8 cellular contexts compared by ENCODE assay signal in the genomic region with DNA sequence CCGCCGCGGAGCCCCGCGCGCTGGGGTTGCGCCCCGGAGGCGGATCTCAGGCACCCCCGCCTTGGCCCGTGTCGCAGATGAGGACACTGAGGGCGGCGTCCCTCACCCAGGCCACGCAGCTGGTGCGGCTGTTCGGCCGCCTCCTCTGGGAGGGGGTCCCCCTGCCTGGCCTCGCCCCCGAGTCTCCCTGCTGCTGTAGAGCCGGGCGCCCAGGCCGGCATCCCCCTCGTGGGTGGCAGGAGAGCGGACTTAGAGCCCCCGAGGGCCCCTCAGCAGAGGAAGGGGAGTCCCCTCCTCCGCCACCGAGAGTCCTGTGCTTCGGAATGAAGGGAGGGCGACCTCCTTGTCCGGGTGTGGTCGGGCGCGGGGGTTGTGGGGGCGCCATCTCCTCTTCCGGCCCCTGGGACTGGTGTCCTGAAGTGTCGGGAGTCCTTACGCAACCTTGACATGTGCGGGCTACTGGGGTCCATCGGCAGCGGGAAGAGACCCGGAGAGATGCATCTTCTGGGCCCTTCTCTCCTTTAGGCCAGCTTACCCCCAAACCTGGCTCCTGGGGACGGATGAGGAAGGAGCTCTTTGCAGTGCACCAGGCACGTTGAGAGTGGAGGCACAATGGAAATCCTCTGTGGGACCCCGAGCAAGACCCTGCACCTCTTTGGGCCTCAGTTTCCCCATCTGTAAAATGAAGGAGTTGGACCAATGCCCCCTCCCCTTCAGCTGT. TPM values are rescaled to one million over a fixed set of nuclear protein-coding genes. Genes with fewer than 3 reads are reported as not detected.
DNase-seq lines count a peak whose midpoint lies in the region; ATAC-seq, FAIRE-seq and TF ChIP-seq lines count a peak whose summit lies in the region.

No MANE protein-coding gene starts in this region.

- peaks cover 14% of the 10 kb centered on the region; the same call in 1 of the 2 replicates for H3K23me2 ChIP-seq in H1 (ENCODE audit: low read depth, low read length)

- no peak overlapping the region for H3K56ac ChIP-seq in H1 (replicated peaks; ENCODE audit: insufficient read length, low read depth, low read length)

- H2BK15ac ChIP-seq in H1 (ENCODE audit: low read length): no peak overlapping the region

- H2BK5ac ChIP-seq in H1 (ENCODE audit: low read depth, low read length): no peak overlapping the region

- no peak overlapping the region for H3K27ac ChIP-seq in GM23248
- no peak overlapping the region; a peak in 1 of 4 replicates for H3K27ac ChIP-seq in SK-N-SH (ENCODE audit: low read depth in 2 of 2, low read length in 1 of 2)
- no peak overlapping the region for H3K27ac ChIP-seq in H1 (ENCODE audit: low read depth, low read length)

- no peak for FAIRE-seq in H1 (lab: Jason Lieb, UNC)

- H3K36me3 ChIP-seq in BJ (ENCODE audit: control insufficient read depth, insufficient read depth, low read length): no peaks in the 10 kb centered on the region
- no peaks in the 10 kb centered on the region for H3K36me3 ChIP-seq in GM23248 (ENCODE audit: low read depth)
- H3K36me3 ChIP-seq in SK-N-SH (replicated peaks in 1 of 2; ENCODE audit: control insufficient read depth in 1 of 2, insufficient read depth in 2 of 2, low read length in 1 of 2): no peaks in the 10 kb centered on the region
- H3K36me3 ChIP-seq in H1 (ENCODE audit: control insufficient read depth in 2 of 4, insufficient read depth in 4 of 4, low read length in 3 of 4): no peaks in the 10 kb centered on the region

- H3K18ac ChIP-seq in H1 (ENCODE audit: extremely low read depth, low read length): no peak overlapping the region; the same call in 1 of the 2 replicates

- in situ Hi-C loops in GM23248 (cut with MboI): loop anchor here (10.0 to 25.0 kb wide), 3 partner anchors 197 to 570 kb away; no protein-coding TSS in a partner anchor

- no peak overlapping the region for H2BK20ac ChIP-seq in H1 (ENCODE audit: low read length)

- H3K79me1 ChIP-seq in H1 (ENCODE audit: low read depth, low read length): no peaks in the 10 kb centered on the region

- peak overlapping the region; percentile 83 to 99 (median 96) for H3K4me3 Mint-ChIP-seq in naive thymus-derived CD8-positive, alpha-beta T cell

- POLR2A ChIA-PET in BJ (lab: Charles Lee): no interaction called here
- POLR2A ChIA-PET in SK-N-SH (lab: Yijun Ruan, JAX): interaction anchor here (1.1 kb wide), 1 partner anchor 216 kb away, joined by 4 read pairs; no protein-coding TSS in a partner anchor
- POLR2A ChIA-PET in H1 (lab: Charles Lee; ENCODE audit: partially characterized antibody): interaction anchor here (0.8 to 3.1 kb wide), 8 partner anchors 9 to 292 kb away, joined by 3 to 11 read pairs (median 4); a partner anchor contains a TSS
- POLR2A ChIA-PET in naive thymus-derived CD8-positive, alpha-beta T cell (lab: Charles Lee): interaction anchor here (0.6 to 2.6 kb wide), 3 partner anchors 11 to 1682 kb away, joined by 3 to 15 read pairs (median 3); a partner anchor contains a TSS

- no peak overlapping the region for H2BK120ac ChIP-seq in H1 (replicated peaks; ENCODE audit: low read depth, low read length)

- peak overlapping the region; percentile 42 for H3K4me3 ChIP-seq in BJ (ENCODE audit: low read depth, low read length)
- peak overlapping the region; percentile 69 for H3K4me3 ChIP-seq in GM23248
- H3K4me3 ChIP-seq in SK-N-SH (ENCODE audit: low read depth in 2 of 2, low read length in 1 of 2): peak overlapping the region; percentile 54 to 58
- H3K4me3 ChIP-seq in H1 (ENCODE audit: extremely low read depth in 1 of 4, insufficient read depth in 2 of 4, low read depth in 3 of 4, low read length in 4 of 4): peak overlapping the region; percentile 55 to 68 (median 61)

- H3K27ac Mint-ChIP-seq in naive thymus-derived CD8-positive, alpha-beta T cell: peak overlapping the region in 4 of 10 donors; percentile 34 to 74 (median 63)

- no peak overlapping the region for H3K9ac ChIP-seq in GM23248
- H3K9ac ChIP-seq in SK-N-SH: no peak overlapping the region
- H3K9ac ChIP-seq in H1 (replicated peaks in 1 of 4; ENCODE audit: extremely low read depth in 1 of 4, low read depth in 3 of 4, low read length in 3 of 4): no peak overlapping the region; a peak in 1 of 7 replicates

- H3K79me2 ChIP-seq in GM23248 (ENCODE audit: insufficient read depth) (no peaks in the 10 kb centered on the region), SK-N-SH (ENCODE audit: insufficient read depth) (no peaks in the 10 kb centered on the region), H1 (ENCODE audit: control insufficient read depth in 1 of 2, insufficient read depth in 2 of 2, low read length in 2 of 2) (no peaks in the 10 kb centered on the region)

- H3K9me3 Mint-ChIP-seq in naive thymus-derived CD8-positive, alpha-beta T cell: no peaks in the 10 kb centered on the region

- H4K20me1 ChIP-seq in GM23248 (ENCODE audit: insufficient read depth): no peaks in the 10 kb centered on the region
- no peaks in the 10 kb centered on the region for H4K20me1 ChIP-seq in SK-N-SH (ENCODE audit: insufficient read depth)
- H4K20me1 ChIP-seq in H1 (replicated peaks in 1 of 2; ENCODE audit: control insufficient read depth in 1 of 2, insufficient read depth in 2 of 2, low read length in 2 of 2): peaks cover 0 to 3% of the 10 kb centered on the region in 2 experiments

- H3K23ac ChIP-seq in H1 (ENCODE audit: insufficient read length): no peak overlapping the region

- TF ChIP-seq RAD21 in SK-N-SH (IDR thresholded peaks at IDR 0.05; ENCODE audit: low read length) (no peak), H1 (IDR thresholded peaks at IDR 0.05 in 1 of 2, conservative IDR thresholded peaks at IDR 0.05 in 1 of 2; ENCODE audit: low read depth in 2 of 2, low read length in 2 of 2) (no peak)

- H3K4me1 Mint-ChIP-seq in naive thymus-derived CD8-positive, alpha-beta T cell: peaks cover 3 to 7% (median 6%) of the 10 kb centered on the region in 4 donors

- no peaks in the 10 kb centered on the region for H3K36me3 Mint-ChIP-seq in naive thymus-derived CD8-positive, alpha-beta T cell

- H4K8ac ChIP-seq in H1 (ENCODE audit: extremely low read depth, insufficient read depth, low read length): peak overlapping the region; percentile 54

- no peak for TF ChIP-seq POLR2A in H1 (IDR thresholded peaks at IDR 0.05; ENCODE audit: control extremely low read depth in 1 of 2, low read depth in 2 of 2, low read length in 2 of 2)

- no peak overlapping the region; the same call in 1 of the 2 replicates for H2BK12ac ChIP-seq in H1 (ENCODE audit: low read depth, low read length)

- H3K9me2 ChIP-seq in GM23248 (ENCODE audit: insufficient read depth) (no peaks in the 10 kb centered on the region), SK-N-SH (no peaks in the 10 kb centered on the region)

- H3K4me2 ChIP-seq in GM23248 (ENCODE audit: unreplicated experiment) (peak overlapping the region; percentile 89), SK-N-SH (peak overlapping the region; percentile 92), H1 (ENCODE audit: insufficient read depth in 1 of 2, low read depth in 2 of 2, low read length in 2 of 2) (peak overlapping the region; percentile 58 to 84)

- ATAC-seq in naive thymus-derived CD8-positive, alpha-beta T cell: peak; percentile 46
- ATAC-seq in GM21786 (IDR thresholded peaks at IDR 0.05; ENCODE audit: unreplicated experiment) (no peak), HG03175 (IDR thresholded peaks at IDR 0.05; ENCODE audit: unreplicated experiment) (no peak)

- TF ChIP-seq CTCF in BJ (IDR thresholded peaks at IDR 0.05; ENCODE audit: insufficient read depth, low read depth, low read length) (no peak), SK-N-SH (IDR thresholded peaks at IDR 0.05) (no peak), H1 (IDR thresholded peaks at IDR 0.05; ENCODE audit: control extremely low read depth in 1 of 3, insufficient read depth in 1 of 3, low read depth in 1 of 3, low read length in 3 of 3) (no peak)

- H3K27me3 Mint-ChIP-seq in naive thymus-derived CD8-positive, alpha-beta T cell: peaks cover 2 to 27% (median 9%) of the 10 kb centered on the region in 5 donors

- H2AK5ac ChIP-seq in H1 (ENCODE audit: low read depth, low read length): no peak overlapping the region

- no peaks in the 10 kb centered on the region for H3K4me1 ChIP-seq in GM23248 (ENCODE audit: insufficient read depth)
- peaks cover 0 to 11% of the 10 kb centered on the region in 2 experiments; a peak in 1 of 4 replicates for H3K4me1 ChIP-seq in SK-N-SH (ENCODE audit: control insufficient read depth in 1 of 2, insufficient read depth in 2 of 2, low read depth in 1 of 2, low read length in 1 of 2)
- H3K4me1 ChIP-seq in H1 (replicated peaks in 1 of 4; ENCODE audit: control insufficient read depth in 3 of 4, insufficient read depth in 4 of 4, low read length in 3 of 4): peaks cover 0 to 4% (median under 1%) of the 10 kb centered on the region in 4 experiments; a peak in 2 of 7 replicates

- H4K5ac ChIP-seq in H1 (ENCODE audit: insufficient read length, low read depth, low read length): no peak overlapping the region

- peak overlapping the region; percentile 83 for H2AFZ ChIP-seq in GM23248
- H2AFZ ChIP-seq in SK-N-SH (ENCODE audit: low read depth): peak overlapping the region; percentile 81; the same call in 1 of the 2 replicates
- no peak overlapping the region; the same call in 1 of the 2 replicates for H2AFZ ChIP-seq in H1 (ENCODE audit: low read length)

- 4 to 5% methylated on average over 24 to 39 of the region's 45 CpGs for WGBS in GM23248 (ENCODE audit: low coverage in 1 of 2, low lambda C conversion rate in 2 of 2, missing lambda C conversion rate in 2 of 2), 2 experiments
- 20% methylated on average over 1 of the region's 45 CpGs for WGBS in SK-N-SH (ENCODE audit: low lambda C conversion rate)
- WGBS in H1 (ENCODE audit: extremely low coverage in 1 of 2, insufficient coverage in 1 of 2, insufficient read length in 1 of 2, insufficient replicate concordance in 2 of 2, low coverage in 1 of 2, low lambda C conversion rate in 2 of 2, missing lambda C conversion rate in 1 of 2), 2 experiments: 3% methylated on average over 41 of the region's 45 CpGs; no CpG with 5 or more reads in 1 of the 2 experiments

- H3K9me3 ChIP-seq in GM23248 (ENCODE audit: low read depth) (no peaks in the 10 kb centered on the region), SK-N-SH (no peaks in the 10 kb centered on the region), H1 (ENCODE audit: insufficient read depth in 2 of 2, low read depth in 1 of 2, low read length in 1 of 2) (peaks cover 0 to 4% of the 10 kb centered on the region in 2 experiments; a peak in 2 of 4 replicates)

- TF ChIP-seq EP300 in SK-N-SH (IDR thresholded peaks at IDR 0.05; ENCODE audit: borderline replicate concordance in 1 of 2, low read depth in 1 of 2, low read length in 1 of 2) (no peak), H1 (IDR thresholded peaks at IDR 0.05; ENCODE audit: borderline replicate concordance in 1 of 2, low read depth in 2 of 2, low read length in 2 of 2) (no peak)

- H3F3A ChIP-seq in GM23248 (ENCODE audit: insufficient read depth): no peaks in the 10 kb centered on the region
- H3F3A ChIP-seq in SK-N-SH (replicated peaks; ENCODE audit: insufficient read depth): no peaks in the 10 kb centered on the region

- peak overlapping the region; percentile 53 for H3K4ac ChIP-seq in H1 (replicated peaks; ENCODE audit: insufficient read length, low read depth, low read length)

- DNase-seq in BJ (ENCODE audit: low read depth): no peak
- DNase-seq in GM23248: no peak
- no peak for DNase-seq in SK-N-SH
- DNase-seq in H1 (ENCODE audit: low read depth in 1 of 2, low spot score in 2 of 2): peak in 1 of 2 experiments; percentile 77
- peak in 5 of 10 donors; percentile 3 to 31 (median 25) for DNase-seq in naive thymus-derived CD8-positive, alpha-beta T cell
- DNase-seq in effector CD8-positive, alpha-beta T cell (lab: John Stamatoyannopoulos, UW): no peak

- CTCF ChIA-PET in BJ (lab: Yijun Ruan, JAX): interaction anchor here (0.6 to 8.4 kb wide), 22 partner anchors 8 to 574 kb away, joined by 3 to 184 read pairs (median 4); a partner anchor contains a TSS
- CTCF ChIA-PET in SK-N-SH (lab: Yijun Ruan, JAX): interaction anchor here (0.7 to 15.3 kb wide), 38 partner anchors 9 to 418 kb away, joined by 3 to 520 read pairs (median 4); a partner anchor contains a TSS
- CTCF ChIA-PET in H1 (lab: Charles Lee; ENCODE audit: partially characterized antibody): interaction anchor here (0.6 to 8.3 kb wide), 45 partner anchors 9 to 270 kb away, joined by 3 to 89 read pairs (median 4); a partner anchor contains a TSS

- H3K27me3 ChIP-seq in BJ (ENCODE audit: control insufficient read depth, insufficient read depth, low read length): peaks cover 9% of the 10 kb centered on the region
- no peaks in the 10 kb centered on the region for H3K27me3 ChIP-seq in GM23248 (replicated peaks; ENCODE audit: insufficient read depth)
- no peaks in the 10 kb centered on the region for H3K27me3 ChIP-seq in SK-N-SH (ENCODE audit: insufficient read depth)
- peaks cover 15 to 39% (median 30%) of the 10 kb centered on the region in 4 experiments for H3K27me3 ChIP-seq in H1 (replicated peaks in 1 of 4; ENCODE audit: control insufficient read depth in 3 of 4, extremely low read depth in 1 of 4, insufficient read depth in 3 of 4, low read length in 3 of 4)

- H4K91ac ChIP-seq in H1 (replicated peaks; ENCODE audit: insufficient read length, low read length): peak overlapping the region; percentile 74

- H3K14ac ChIP-seq in H1 (ENCODE audit: insufficient read length): no peak overlapping the region

RNA-seq across cellular contexts. Expression of a gene that starts 11.7 kb away (rescaled TPM):
- 19.8 and 20.3 TPM in 2 replicates for polyA plus RNA-seq in BJ (2011; rRNA removed)
- 12.2 and 15.2 TPM in 2 replicates for polyA minus RNA-seq in BJ (2011; rRNA and poly(A)+ RNA removed)
- 18.1 and 21.6 TPM in 2 replicates for total RNA-seq in GM23248 (2014; rRNA removed; shearing (Covaris generic))
- 16.1 and 17.2 TPM in 2 replicates for polyA plus RNA-seq in GM23248 (2016; fragmentation: Nextera tagmentation; extraction: Ambion mirVana)
- 28.7 and 36.8 TPM in 2 replicates for polyA plus RNA-seq in SK-N-SH (2012; rRNA removed)
- polyA plus RNA-seq in SK-N-SH (2012; cell fraction: cytosol; rRNA removed): 30.8 and 32.4 TPM in 2 replicates
- polyA plus RNA-seq in SK-N-SH (2012; cell fraction: nucleus; rRNA removed): 46.6 and 64.0 TPM in 2 replicates
- total RNA-seq in H1 (2021; fragmentation: NEBNext Ultra II Directional; extraction: Animal tissue kit (Norgen Biotek cat#: 25700)): 84.3 and 93.6 TPM in 2 replicates
- polyA plus RNA-seq in H1 (2011; rRNA removed): 39.3 and 47.8 TPM in 2 replicates
- 67.9 TPM for polyA plus RNA-seq in H1 (2011; cell fraction: cytosol; rRNA removed)
- 45.9 TPM for polyA plus RNA-seq in H1 (2011; cell fraction: nucleus; rRNA removed)
- polyA plus RNA-seq in H1 (2012, experiment 1 of 2): 65.5 to 78.6 TPM (median 69.6 TPM) in 4 replicates
- 24.0 TPM for polyA plus RNA-seq in H1 (2012, experiment 2 of 2)
- 34.7 TPM for polyA plus RNA-seq in H1 (2013, experiment 1 of 2)
- 33.1 TPM for polyA plus RNA-seq in H1 (2013, experiment 2 of 2)
- polyA minus RNA-seq in H1 (2011; rRNA and poly(A)+ RNA removed): 96.3 and 109 TPM in 2 replicates
- polyA minus RNA-seq in H1 (2011; cell fraction: cytosol; rRNA and poly(A)+ RNA removed): 41.5 TPM
- polyA minus RNA-seq in H1 (2011; cell fraction: nucleus; rRNA and poly(A)+ RNA removed): 62.0 TPM
- total RNA-seq in naive thymus-derived CD8-positive, alpha-beta T cell: 10 to 100 TPM; 66.9 to 71.3 TPM
- 10 to 100 TPM; 18.7 to 31.1 (median 25.0) TPM for polyA plus RNA-seq in naive thymus-derived CD8-positive, alpha-beta T cell

RNA-seq across cellular contexts. Expression of a gene that starts 17.5 kb away (rescaled TPM):
- polyA plus RNA-seq in BJ (2011; rRNA removed) (not detected in 2 replicates), GM23248 (2016; fragmentation: Nextera tagmentation; extraction: Ambion mirVana) (not detected in 2 replicates), SK-N-SH (2012; rRNA removed) (0.02 and 0.08 TPM in 2 replicates), H1 (2011; rRNA removed) (0.14 and 0.20 TPM in 2 replicates)
- not detected in 2 replicates for polyA minus RNA-seq in BJ (2011; rRNA and poly(A)+ RNA removed)
- total RNA-seq in GM23248 (2014; rRNA removed; shearing (Covaris generic)): not detected in 2 replicates
- 0.05 and 0.06 TPM in 2 replicates for polyA plus RNA-seq in SK-N-SH (2012; cell fraction: cytosol; rRNA removed)
- polyA plus RNA-seq in SK-N-SH (2012; cell fraction: nucleus; rRNA removed): 0.05 and 0.14 TPM in 2 replicates
- 0.13 and 0.22 TPM in 2 replicates for total RNA-seq in H1 (2021; fragmentation: NEBNext Ultra II Directional; extraction: Animal tissue kit (Norgen Biotek cat#: 25700))
- 0.08 TPM for polyA plus RNA-seq in H1 (2011; cell fraction: cytosol; rRNA removed)
- polyA plus RNA-seq in H1 (2011; cell fraction: nucleus; rRNA removed): 0.26 TPM
- polyA plus RNA-seq in H1 (2012, experiment 1 of 2): 0.11 to 0.19 TPM (median 0.13 TPM) in 3 of 4 replicates, not detected in the other
- 0.14 TPM for polyA plus RNA-seq in H1 (2012, experiment 2 of 2)
- 0.02 TPM for polyA plus RNA-seq in H1 (2013, experiment 1 of 2)
- 0.06 TPM for polyA plus RNA-seq in H1 (2013, experiment 2 of 2)
- polyA minus RNA-seq in H1 (2011; rRNA and poly(A)+ RNA removed): 0.07 TPM in 1 of 2 replicates, not detected in the other
- not detected for polyA minus RNA-seq in H1 (2011; cell fraction: cytosol; rRNA and poly(A)+ RNA removed)
- polyA minus RNA-seq in H1 (2011; cell fraction: nucleus; rRNA and poly(A)+ RNA removed): not detected
- total RNA-seq in naive thymus-derived CD8-positive, alpha-beta T cell: under 1 TPM in 1 of 2 experiments, not detected in 1; 0.13 TPM
- under 1 TPM in 1 of 3 donors, not detected in 2; 0.06 TPM for polyA plus RNA-seq in naive thymus-derived CD8-positive, alpha-beta T cell

Comparison
In these comparisons a context has a peak if more than half of its experiments do, and no peak if none do; other contexts are left out.
1. ATAC-seq: peak in naive thymus-derived CD8-positive, alpha-beta T cell (2 of 2); none in GM21786 (single experiment) and HG03175 (single experiment).
2. Peak in every context shown above with its lines, with median percentiles within 50 percentile points of each other: H3K4me3 ChIP-seq and H3K4me2 ChIP-seq.